Comparison of ENCODE assay signal across 23 cellular contexts in the genomic region with DNA sequence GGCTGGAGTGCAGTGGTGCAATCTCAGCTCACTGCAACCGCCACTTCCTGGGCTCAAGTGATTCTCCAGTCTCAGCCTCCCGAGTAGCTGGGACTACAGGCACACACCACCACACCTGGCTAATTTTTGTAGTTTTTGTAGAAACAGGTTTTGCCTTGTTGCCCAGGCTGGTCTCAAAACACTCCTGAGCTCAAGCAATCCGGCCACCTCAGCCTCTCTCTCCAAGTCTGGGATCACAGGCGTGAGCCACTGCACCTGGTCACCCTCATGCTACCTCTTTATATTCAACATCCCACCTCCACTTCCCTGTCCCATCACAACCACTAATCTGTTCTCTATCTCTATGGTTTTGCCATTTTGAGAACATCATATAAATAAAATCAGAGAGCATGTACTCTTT.
A peak's percentile ranks its signal among the peaks of the same experiment; 100 is the strongest.
DNase-seq lines count a peak whose midpoint lies in the region; ATAC-seq, FAIRE-seq and TF ChIP-seq lines count a peak whose summit lies in the region.
"Had no signal": no experiment of that assay in that cellular context is flagged by ENCODE, and none has a peak within 500 bp of the region (broad histone marks: within the 10 kb centered on the region; RNA-seq: fewer than 3 reads in every experiment).

No MANE protein-coding gene starts in this region.

- no TSS peak for BruUV-seq in HepG2 (replicated peaks; lab: Mats Ljungman, UMichigan)

- H3K27ac ChIP-seq in HepG2 (ENCODE audit: extremely low read length, insufficient read depth, low read length), result no peak overlapping the region
- no peak overlapping the region for H3K27ac ChIP-seq in right lobe of liver
- H3K27ac ChIP-seq in kidney (ENCODE audit: low read depth in 2 of 2, low read length in 2 of 2), result no peak overlapping the region
- no peak overlapping the region for H3K27ac ChIP-seq in neuronal stem cell (replicated peaks; ENCODE audit: low read length)
- H3K27ac ChIP-seq: 22Rv1; BLaER1 treated with 17β-estradiol and CSF1 and Interleukin-3, amounts not matched to agents 10 nM and 100 nM had no signal

- H2BK12ac ChIP-seq in neuronal stem cell (ENCODE audit: low read length), result no peak overlapping the region

- H2AFZ ChIP-seq in HepG2 (ENCODE audit: low read length) (no peak overlapping the region), neuronal stem cell (ENCODE audit: low read length) (no peak overlapping the region)

- H2AK5ac ChIP-seq in neuronal stem cell (ENCODE audit: low read depth, low read length), result no peak overlapping the region

- H3K9me3 ChIP-seq in HepG2 (ENCODE audit: low read length), result no peaks in the 10 kb centered on the region
- no peaks in the 10 kb centered on the region for H3K9me3 ChIP-seq in right lobe of liver
- H3K9me3 ChIP-seq in kidney (ENCODE audit: control insufficient read depth in 1 of 2, low read length in 2 of 2), result no peaks in the 10 kb centered on the region
- H3K9me3 ChIP-seq in neuronal stem cell (replicated peaks in 1 of 2; ENCODE audit: control insufficient read depth in 2 of 2, insufficient read depth in 1 of 2, low read depth in 1 of 2, low read length in 2 of 2), result no peaks in the 10 kb centered on the region
- H3K9me3 ChIP-seq: BE2C; BLaER1 treated with 17β-estradiol and CSF1 and Interleukin-3, amounts not matched to agents 10 nM and 100 nM; HAP-1 had no signal

- ATAC-seq in HepG2, result no peak
- ATAC-seq in right lobe of liver, result no peak

- H3K4me1 ChIP-seq in HepG2 (ENCODE audit: insufficient read depth, low read length), result no peaks in the 10 kb centered on the region
- no peaks in the 10 kb centered on the region for H3K4me1 ChIP-seq in right lobe of liver
- no peaks in the 10 kb centered on the region for H3K4me1 ChIP-seq in kidney (ENCODE audit: control insufficient read depth in 1 of 2, insufficient read depth in 1 of 2, low read depth in 1 of 2, low read length in 2 of 2)
- peaks cover 0 to 2% of the 10 kb centered on the region in 2 donors for H3K4me1 ChIP-seq in neuronal stem cell (ENCODE audit: control insufficient read depth in 2 of 2, insufficient read depth in 1 of 2, low read depth in 1 of 2, low read length in 2 of 2)
- H3K4me1 ChIP-seq: BE2C; BLaER1 treated with 17β-estradiol and CSF1 and Interleukin-3, amounts not matched to agents 10 nM and 100 nM had no signal

- POLR2A ChIA-PET in HepG2 (lab: Yijun Ruan, JAX), result no interaction called here

- TF ChIP-seq EP300 in HepG2 (IDR thresholded peaks at IDR 0.05; ENCODE audit: low read depth in 2 of 2, low read length in 2 of 2) (no peak), HepG2 (CRISPR knock-in tag; IDR thresholded peaks at IDR 0.05; ENCODE audit: borderline replicate concordance) (no peak)

- H3K36me3 ChIP-seq in HepG2 (replicated peaks in 1 of 2; ENCODE audit: control insufficient read depth in 1 of 2, insufficient read depth in 2 of 2, low read length in 2 of 2) (no peaks in the 10 kb centered on the region), right lobe of liver (no peaks in the 10 kb centered on the region), kidney (ENCODE audit: control insufficient read depth in 1 of 2, insufficient read depth in 2 of 2, low read length in 2 of 2) (no peaks in the 10 kb centered on the region), neuronal stem cell (replicated peaks in 1 of 2; ENCODE audit: control insufficient read depth in 2 of 2, insufficient read depth in 2 of 2, low read length in 2 of 2) (no peaks in the 10 kb centered on the region)
- H3K36me3 ChIP-seq: BE2C; BLaER1 treated with 17β-estradiol and CSF1 and Interleukin-3, amounts not matched to agents 10 nM and 100 nM; HAP-1 had no signal

- CTCF ChIA-PET in HepG2 (lab: Yijun Ruan, JAX; ENCODE audit: low intra/inter-chr PET ratio, low total read pairs), result no interaction called here

- WGBS in HepG2 (ENCODE audit: low lambda C conversion rate), result 38% methylated on average over 4 of the region's 4 CpGs
- 87% methylated on average over 3 of the region's 4 CpGs for WGBS in right lobe of liver (ENCODE audit: insufficient coverage, low coverage, low lambda C conversion rate, missing lambda C conversion rate)
- WGBS in neuronal stem cell (ENCODE audit: extremely low coverage in 2 of 2, insufficient read length in 2 of 2, insufficient replicate concordance in 1 of 2), 2 donors, result no CpG with 5 or more reads among the region's 4 CpGs

- H4K91ac ChIP-seq in neuronal stem cell (ENCODE audit: low read depth, low read length, poor library complexity), result peak overlapping the region; percentile 85

- peaks cover 1 to 9% of the 10 kb centered on the region in 2 experiments; a peak in 3 of 5 replicates for H3K27me3 ChIP-seq in HepG2 (ENCODE audit: control insufficient read depth in 1 of 2, insufficient read depth in 2 of 2, low read length in 2 of 2)
- no peaks in the 10 kb centered on the region for H3K27me3 ChIP-seq in right lobe of liver
- no peaks in the 10 kb centered on the region for H3K27me3 ChIP-seq in neuronal stem cell (ENCODE audit: control insufficient read depth in 3 of 3, insufficient read depth in 3 of 3, low read depth in 1 of 3, low read length in 3 of 3)
- H3K27me3 ChIP-seq: BLaER1 treated with 17β-estradiol and CSF1 and Interleukin-3, amounts not matched to agents 10 nM and 100 nM had no signal

- intact Hi-C loops in HepG2 (cut with micrococcal nuclease; ENCODE audit: unreplicated experiment), result no loop called here
- intact Hi-C loops in right lobe of liver (cut with DNase I), result no loop called here
- intact Hi-C loops in kidney (cut with DNase I), result no loop called here

- FAIRE-seq in HepG2 (lab: Jason Lieb, UNC) (no peak), kidney (lab: Jason Lieb, UNC) (no peak)
- FAIRE-seq: A204.1, D721Med, H54 had no signal

- no peak for DNase-seq in HepG2 (ENCODE audit: low spot score)
- no peak for DNase-seq in right lobe of liver
- DNase-seq in kidney, result peak; percentile 6
- DNase-seq in neuronal stem cell (ENCODE audit: low spot score), result no peak
- no peak for DNase-seq in NCI-H774 (lab: John Stamatoyannopoulos, UW)
- no peak for DNase-seq in DMS153 treated with DMSO at 0.1 percent for 48 hours (lab: John Stamatoyannopoulos, UW; ENCODE audit: unreplicated experiment)
- no peak for DNase-seq in NCI-H2029 (lab: John Stamatoyannopoulos, UW)
- no peak for DNase-seq in OCI-M2 (lab: John Stamatoyannopoulos, UW; ENCODE audit: unreplicated experiment)
- DNase-seq: AML-193; BE2C; CD4-positive, alpha-beta T cell; CD8-positive, alpha-beta memory T cell; DMS 273 treated with DMSO at 0.1 percent for 48 hours; DMS53; DMS79 treated with DMSO at 0.1 percent for 48 hours; GF-D8; GOT3 had no signal

- no peak overlapping the region for H4K8ac ChIP-seq in neuronal stem cell (ENCODE audit: low read depth, low read length)

- no peak overlapping the region for H3K14ac ChIP-seq in neuronal stem cell (ENCODE audit: low read length)

- H2BK5ac ChIP-seq in neuronal stem cell (ENCODE audit: low read length), result no peak overlapping the region

- no peak overlapping the region for H3K9ac ChIP-seq in HepG2 (ENCODE audit: insufficient read depth, low read depth, low read length)
- H3K9ac ChIP-seq in kidney (ENCODE audit: low read length in 2 of 2), result no peak overlapping the region
- H3K9ac ChIP-seq in neuronal stem cell (ENCODE audit: low read depth, low read length, poor library complexity), result no peak overlapping the region
- H3K9ac ChIP-seq: BLaER1 treated with 17β-estradiol and CSF1 and Interleukin-3, amounts not matched to agents 10 nM and 100 nM had no signal

- TF ChIP-seq POLR2A in HepG2 (IDR thresholded peaks at IDR 0.05; ENCODE audit: insufficient read depth in 1 of 2, low read depth in 2 of 2, low read length in 2 of 2) (no peak), right lobe of liver (IDR thresholded peaks at IDR 0.05) (no peak)

- H3K4me3 ChIP-seq in HepG2 (replicated peaks in 1 of 3; ENCODE audit: insufficient read depth in 1 of 3, low read depth in 2 of 3, low read length in 3 of 3) (no peak overlapping the region), right lobe of liver (no peak overlapping the region), kidney (ENCODE audit: low read length in 2 of 2) (no peak overlapping the region), neuronal stem cell (ENCODE audit: low read length in 2 of 2) (no peak overlapping the region)
- H3K4me3 ChIP-seq: BLaER1 treated with 17β-estradiol and CSF1 and Interleukin-3, amounts not matched to agents 10 nM and 100 nM; HAP-1 had no signal

- no peak for TF ChIP-seq CTCF in HepG2 (CRISPR knock-in tag; IDR thresholded peaks at IDR 0.05)
- no peak for TF ChIP-seq CTCF in right lobe of liver (IDR thresholded peaks at IDR 0.05)
- no peak for TF ChIP-seq CTCF in kidney (IDR thresholded peaks at IDR 0.05; ENCODE audit: borderline replicate concordance, extremely low read depth, insufficient read depth)

- H3K4me2 ChIP-seq in HepG2 (ENCODE audit: low read depth, low read length) (no peak overlapping the region), neuronal stem cell (ENCODE audit: insufficient read depth, low read length, poor library complexity, severe bottlenecking) (no peak overlapping the region)
- H3K4me2 ChIP-seq: BLaER1 treated with 17β-estradiol and CSF1 and Interleukin-3, amounts not matched to agents 10 nM and 100 nM had no signal

- H4K20me1 ChIP-seq in HepG2 (ENCODE audit: insufficient read depth, low read length), result no peaks in the 10 kb centered on the region
- H4K20me1 ChIP-seq: BLaER1 treated with 17β-estradiol and CSF1 and Interleukin-3, amounts not matched to agents 10 nM and 100 nM had no signal

- in situ Hi-C loops in HepG2 (cut with HindIII; ENCODE audit: extremely low pct_ligation_motif_present, low pct_unique_long_range_greater_than_20kb), result no loop called here

- no peak overlapping the region for H2BK120ac ChIP-seq in neuronal stem cell (ENCODE audit: low read depth, low read length)

- no peak overlapping the region for H3K23ac ChIP-seq in neuronal stem cell (ENCODE audit: low read depth, low read length, poor library complexity)

- no peaks in the 10 kb centered on the region for H3K79me1 ChIP-seq in neuronal stem cell (ENCODE audit: low read depth, low read length)

- no peak overlapping the region for H3K4ac ChIP-seq in neuronal stem cell (ENCODE audit: low read length)

- H2BK15ac ChIP-seq in neuronal stem cell (ENCODE audit: low read length), result no peak overlapping the region

- H3K18ac ChIP-seq in neuronal stem cell (ENCODE audit: low read length), result no peak overlapping the region

- TF ChIP-seq RAD21 in HepG2 (CRISPR knock-in tag; IDR thresholded peaks at IDR 0.05), result no peak

- H3K79me2 ChIP-seq in HepG2 (ENCODE audit: insufficient read depth, low read length), result no peaks in the 10 kb centered on the region

TF ChIP-seq in HepG2, 621 proteins besides CTCF, POLR2A, EP300 and RAD21:
- peak; percentile 25; the same call in 1 of the 2 replicates for TF ChIP-seq ZNF121 (CRISPR knock-in tag; IDR thresholded peaks at IDR 0.05)
- TF ChIP-seq ZBTB38 (CRISPR knock-in tag; IDR thresholded peaks at IDR 0.05), result no peak
TF ChIP-seq in HepG2: peak in this region for 1.
